8 cellular contexts compared by ENCODE assay signal in the genomic region with DNA sequence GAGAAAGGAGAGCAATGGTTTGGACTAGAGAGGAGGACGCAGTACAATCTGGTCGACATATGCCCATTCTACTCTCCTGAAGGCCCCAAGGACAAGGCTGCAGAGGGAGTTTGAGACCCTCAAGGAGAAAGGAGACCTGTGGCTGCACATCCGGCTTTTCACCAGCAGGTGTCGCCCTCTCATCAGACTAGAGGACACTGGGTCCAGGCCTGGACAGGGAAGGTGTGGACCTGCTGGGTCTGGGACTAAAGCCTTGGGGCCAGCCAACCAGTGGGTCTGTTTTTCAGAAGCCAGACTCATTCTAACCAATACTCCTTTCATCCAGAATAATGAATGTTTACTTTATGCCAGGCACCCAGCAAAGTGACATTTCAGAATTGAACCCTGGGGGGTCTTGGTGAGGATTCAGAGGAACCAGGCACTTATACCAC. TPM values are rescaled to one million over a fixed set of nuclear protein-coding genes. Genes with fewer than 3 reads are reported as not detected.
DNase-seq lines count a peak whose midpoint lies in the region; TF ChIP-seq lines count a peak whose summit lies in the region.

No MANE protein-coding gene starts in this region.

- H3K4me3 ChIP-seq in endocrine pancreas (ENCODE audit: control insufficient read depth, insufficient read depth, low read length), result no peak overlapping the region

- H3K36me3 ChIP-seq in endocrine pancreas (ENCODE audit: control insufficient read depth, insufficient read depth, low read length), result no peaks in the 10 kb centered on the region

- no peaks in the 10 kb centered on the region for H3K27me3 ChIP-seq in endocrine pancreas (ENCODE audit: control insufficient read depth, insufficient read depth, low read length)

- no peaks in the 10 kb centered on the region for H3K9me3 ChIP-seq in endocrine pancreas (ENCODE audit: control insufficient read depth, low read length)

- H3K9ac ChIP-seq in endocrine pancreas (ENCODE audit: control insufficient read depth, insufficient read depth, low read length), result peak overlapping the region; percentile 50

- POLR2A ChIA-PET in HEK293T (lab: Yijun Ruan, JAX), result no interaction called here

- H3K4me1 ChIP-seq in endocrine pancreas (ENCODE audit: control insufficient read depth, insufficient read depth, low read length), result no peaks in the 10 kb centered on the region

- CTCF ChIA-PET in HEK293T (lab: Yijun Ruan, JAX), result interaction anchor here (0.5 to 1.4 kb wide), 8 partner anchors 9 to 132 kb away, joined by 3 to 6 read pairs (median 3); partner anchors contain the start of gene HSPB7

- DNase-seq in CD1c-positive myeloid dendritic cell (ENCODE audit: extremely low spot score) (peak; percentile 84), HEK293T (ENCODE audit: extremely low spot score) (peak; percentile 78), NCI-H82 (lab: John Stamatoyannopoulos, UW) (peak; percentile 92), myocyte (ENCODE audit: low read depth) (peak; percentile 76), NCI-H187 treated with DMSO at 0.1 percent for 48 hours (lab: John Stamatoyannopoulos, UW) (no peak)
- peak; percentile 36 to 65 (median 57) for DNase-seq in activated CD8-positive, alpha-beta memory T cell treated with anti-CD3 and anti-CD28 coated beads for 48 hours (ENCODE audit: low read depth in 2 of 3, low spot score in 2 of 3)
- DNase-seq in stimulated activated CD8-positive, alpha-beta memory T cell treated with anti-CD3 and anti-CD28 coated beads, Interleukin-7, amount 100 ng/mL, for 1 hour (ENCODE audit: low read depth in 2 of 2), result peak; percentile 52 to 68

TF ChIP-seq in HEK293T, 16 proteins besides CTCF, POLR2A, EP300 and RAD21:
- TF ChIP-seq LEF1 (IDR thresholded peaks at IDR 0.05; ENCODE audit: borderline replicate concordance) (no peak), FOXK2 (IDR thresholded peaks at IDR 0.05) (no peak), ELF4 (IDR thresholded peaks at IDR 0.05) (no peak), ZNF384 (IDR thresholded peaks at IDR 0.05) (no peak), TARDBP (IDR thresholded peaks at IDR 0.05) (no peak), SP1 (IDR thresholded peaks at IDR 0.05) (no peak), CTBP1 (IDR thresholded peaks at IDR 0.05; ENCODE audit: borderline replicate concordance) (no peak), NFRKB (IDR thresholded peaks at IDR 0.05) (no peak), HDGF (IDR thresholded peaks at IDR 0.05; ENCODE audit: borderline replicate concordance) (no peak), FOXM1 (IDR thresholded peaks at IDR 0.05; ENCODE audit: borderline replicate concordance) (no peak), BHLHE40 (IDR thresholded peaks at IDR 0.05; ENCODE audit: borderline replicate concordance) (no peak), FOXA1 (IDR thresholded peaks at IDR 0.05) (no peak), SUZ12 (IDR thresholded peaks at IDR 0.05) (no peak), ARNT (IDR thresholded peaks at IDR 0.05) (no peak), L3MBTL2 (conservative IDR thresholded peaks at IDR 0.05) (no peak)
- TF ChIP-seq, protein P1, sequence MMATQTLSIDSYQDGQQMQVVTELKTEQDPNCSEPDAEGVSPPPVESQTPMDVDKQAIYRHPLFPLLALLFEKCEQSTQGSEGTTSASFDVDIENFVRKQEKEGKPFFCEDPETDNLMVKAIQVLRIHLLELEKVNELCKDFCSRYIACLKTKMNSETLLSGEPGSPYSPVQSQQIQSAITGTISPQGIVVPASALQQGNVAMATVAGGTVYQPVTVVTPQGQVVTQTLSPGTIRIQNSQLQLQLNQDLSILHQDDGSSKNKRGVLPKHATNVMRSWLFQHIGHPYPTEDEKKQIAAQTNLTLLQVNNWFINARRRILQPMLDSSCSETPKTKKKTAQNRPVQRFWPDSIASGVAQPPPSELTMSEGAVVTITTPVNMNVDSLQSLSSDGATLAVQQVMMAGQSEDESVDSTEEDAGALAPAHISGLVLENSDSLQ (IDR thresholded peaks at IDR 0.05), result no peak

RNA-seq across cellular contexts. Expression of gene SRARP, which starts 5.0 kb away (rescaled TPM):
- total RNA-seq in myocyte, result not detected in 2 replicates
- polyA plus RNA-seq in myocyte (2012), result not detected

RNA-seq across cellular contexts. Expression of gene HSPB7, which starts 8.8 kb away (rescaled TPM):
- total RNA-seq in myocyte, result 38.7 and 94.0 TPM in 2 replicates
- 95.5 TPM for polyA plus RNA-seq in myocyte (2012)

RNA-seq across cellular contexts. Expression of gene CLCNKA, which starts 12.8 kb away (rescaled TPM):
- 0.05 TPM in 1 of 2 replicates, not detected in the other for total RNA-seq in myocyte
- polyA plus RNA-seq in myocyte (2012), result 0.06 TPM

RNA-seq across cellular contexts. Expression of gene ZBTB17, which starts 33.1 kb away (rescaled TPM):
- 32.9 and 47.1 TPM in 2 replicates for total RNA-seq in myocyte
- 34.2 TPM for polyA plus RNA-seq in myocyte (2012)

RNA-seq across cellular contexts. Expression of gene CLCNKB, which starts 34.5 kb away (rescaled TPM):
- total RNA-seq in myocyte, result not detected in 2 replicates
- 0.18 TPM for polyA plus RNA-seq in myocyte (2012)
